Comparison of ENCODE assay signal across 8 cellular contexts in the genomic region with DNA sequence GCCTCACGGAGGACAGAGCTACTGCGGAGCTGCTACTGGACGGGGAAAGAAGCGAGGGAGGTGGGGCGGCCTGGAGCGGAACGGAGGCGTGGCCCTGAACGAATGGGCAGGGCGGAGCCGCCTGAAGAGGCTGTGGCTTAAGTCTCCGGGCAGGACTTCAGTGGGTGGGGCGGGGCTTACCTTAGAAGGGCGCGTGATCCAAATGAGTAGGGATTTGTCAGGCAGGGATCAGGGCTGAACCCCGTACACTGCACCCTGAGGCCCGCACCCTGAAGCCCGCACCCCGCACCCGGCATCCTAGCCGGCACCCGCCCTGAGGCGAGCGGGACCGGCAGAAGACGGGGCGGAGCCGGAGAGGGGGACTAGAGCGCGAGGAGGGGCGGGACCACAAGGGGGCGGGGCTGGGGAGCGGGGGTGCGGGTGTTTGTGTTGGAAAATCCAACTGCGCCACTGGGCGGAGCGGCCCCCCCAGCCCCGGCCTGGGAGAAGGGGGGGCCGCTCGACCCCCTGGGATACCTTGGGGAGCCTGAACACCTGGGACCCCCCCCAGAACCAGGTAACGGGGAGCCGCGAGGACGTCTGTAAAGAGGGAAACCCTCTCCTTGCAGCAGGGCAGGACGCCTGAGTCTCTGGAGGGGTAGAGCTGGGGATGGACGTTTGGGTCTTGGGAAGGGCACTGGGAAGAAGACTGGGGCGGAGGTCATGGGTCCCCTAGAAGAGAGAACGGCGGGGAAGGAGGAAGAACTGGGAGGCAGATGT. TPM values are rescaled to one million over a fixed set of nuclear protein-coding genes. Genes with fewer than 3 reads are reported as not detected.
DNase-seq lines count a peak whose midpoint lies in the region; ATAC-seq, FAIRE-seq and TF ChIP-seq lines count a peak whose summit lies in the region.

TSS of gene KDM6B (plus strand) at position 423 of the 759 bp plus-strand sequence. CDS start 11,338 bp downstream, outside the sequence.

- peaks cover 11% of the 10 kb centered on the region for H3K36me3 Mint-ChIP-seq in activated B cell treated with CpG ODN at 0.5 μM for 24 hours (ENCODE audit: low read depth)

- FAIRE-seq in bronchial epithelial cell (lab: Jason Lieb, UNC): peak; percentile 72

- TF ChIP-seq CTCF in activated B cell treated with CpG ODN at 0.5 μM for 24 hours (IDR thresholded peaks at IDR 0.05): no peak
- no peak for TF ChIP-seq CTCF in bronchial epithelial cell (IDR thresholded peaks at IDR 0.05; ENCODE audit: insufficient read depth, low read length, severe bottlenecking)

- DNase-seq in NCI-H2227 treated with DMSO at 0.1 percent for 48 hours (lab: John Stamatoyannopoulos, UW): peak; percentile 84
- DNase-seq in activated B cell treated with CpG ODN at 0.5 μM for 24 hours: peak; percentile 88
- peak; percentile 86 for DNase-seq in bronchial epithelial cell (ENCODE audit: low read depth)
- DNase-seq in iPS-NIHi11 (ENCODE audit: low spot score): peak; percentile 89

- H3K27me3 ChIP-seq in bronchial epithelial cell (ENCODE audit: control insufficient read depth, insufficient read depth, low read length) (peaks cover 1% of the 10 kb centered on the region), skeletal muscle tissue (ENCODE audit: control insufficient read depth in 3 of 3, insufficient read depth in 3 of 3, low read length in 3 of 3) (no peaks in the 10 kb centered on the region)

- TF ChIP-seq POLR2A in GM18505 (IDR thresholded peaks at IDR 0.05; ENCODE audit: borderline replicate concordance, extremely low read depth, insufficient read depth, insufficient read length): no peak

- H3K4me3 Mint-ChIP-seq in activated B cell treated with CpG ODN at 0.5 μM for 24 hours: peak within 1 kb of the TSS; percentile 97

- H3K4me1 Mint-ChIP-seq in activated B cell treated with CpG ODN at 0.5 μM for 24 hours: peaks cover 41% of the 10 kb centered on the region

- no peaks in the 10 kb centered on the region for H3K9me3 Mint-ChIP-seq in activated B cell treated with CpG ODN at 0.5 μM for 24 hours

- H3K4me1 ChIP-seq in skeletal muscle tissue (ENCODE audit: control insufficient read depth in 3 of 3, insufficient read depth in 3 of 3, low read length in 3 of 3): peaks cover 26 to 39% (median 28%) of the 10 kb centered on the region in 3 donors

- peak within 1 kb of the TSS; percentile 94 for H3K27ac Mint-ChIP-seq in activated B cell treated with CpG ODN at 0.5 μM for 24 hours

- CTCF ChIA-PET in activated B cell treated with CpG ODN at 0.5 μM for 24 hours (lab: Charles Lee): interaction anchor here (0.6 to 3.2 kb wide), 13 partner anchors 9 to 208 kb away, joined by 3 to 35 read pairs (median 5); no protein-coding TSS in a partner anchor

- peak within 1 kb of the TSS; percentile 79 for H3K4me3 ChIP-seq in bronchial epithelial cell (ENCODE audit: low read depth, low read length)
- H3K4me3 ChIP-seq in skeletal muscle tissue (ENCODE audit: low read length in 3 of 3): peak within 1 kb of the TSS; percentile 83 to 97 (median 94)

- H3K27ac ChIP-seq in skeletal muscle tissue (ENCODE audit: low read depth, low read length): peak within 1 kb of the TSS; percentile 100

- intact Hi-C loops in activated B cell treated with CpG ODN at 0.5 μM for 24 hours (cut with micrococcal nuclease): loop anchor here (1.0 to 2.0 kb wide), 7 partner anchors 12 to 581 kb away; partner anchors contain the start of genes ELP5, NAA38 and TP53

- H3K9me3 ChIP-seq in skeletal muscle tissue (ENCODE audit: control insufficient read depth in 3 of 3, low read length in 3 of 3): no peaks in the 10 kb centered on the region

- ATAC-seq in GM18505 (IDR thresholded peaks at IDR 0.05; ENCODE audit: unreplicated experiment) (peak; percentile 35), HG03045 (IDR thresholded peaks at IDR 0.05; ENCODE audit: unreplicated experiment) (peak; percentile 45), activated B cell treated with CpG ODN at 0.5 μM for 24 hours (ENCODE audit: low read depth) (peak; percentile 65), GM18870 (IDR thresholded peaks at IDR 0.05; ENCODE audit: unreplicated experiment) (no peak)

- POLR2A ChIA-PET in activated B cell treated with CpG ODN at 0.5 μM for 24 hours (lab: Charles Lee): interaction anchor here (0.6 to 6.1 kb wide), 13 partner anchors 9 to 525 kb away, joined by 3 to 136 read pairs (median 7); partner anchors contain the start of genes CNTROB, CYB5D1, NAA38 and TMEM88

- H3K27me3 Mint-ChIP-seq in activated B cell treated with CpG ODN at 0.5 μM for 24 hours: peaks cover 19% of the 10 kb centered on the region

- no peaks in the 10 kb centered on the region for H3K36me3 ChIP-seq in bronchial epithelial cell (ENCODE audit: control insufficient read depth, insufficient read depth, low read length)
- H3K36me3 ChIP-seq in skeletal muscle tissue (ENCODE audit: control insufficient read depth in 3 of 3, insufficient read depth in 3 of 3, low read length in 3 of 3): no peaks in the 10 kb centered on the region

- peak within 1 kb of the TSS; percentile 95 to 99 (median 97) for H3K9ac ChIP-seq in skeletal muscle tissue (ENCODE audit: low read depth in 1 of 3, low read length in 3 of 3)

RNA-seq across cellular contexts. Expression of gene KDM6B, which starts in this region (rescaled TPM):
- 70.8 and 72.5 TPM in 2 replicates for total RNA-seq in activated B cell treated with CpG ODN at 0.5 μM for 24 hours
- 2.9 and 6.0 TPM in 2 replicates for total RNA-seq in bronchial epithelial cell
- total RNA-seq in skeletal muscle tissue: 2.6 TPM

Comparison
In these comparisons a context has a peak if more than half of its experiments do, and no peak if none do; other contexts are left out.
1. RNA of gene KDM6B (total RNA-seq): 70.8 to 72.5 TPM in activated B cell treated with CpG ODN at 0.5 μM for 24 hours; 2.9 to 6.0 TPM in bronchial epithelial cell and 2.6 TPM in skeletal muscle tissue (single experiment); every median in the first group is over 10 times any median in the second.
2. Peak in every context shown above with its lines, with median percentiles within 50 percentile points of each other: DNase-seq.